Comparison of ENCODE assay signal across 8 cellular contexts in genomic region chr19:40443131-40443929, GRCh38. TPM values are rescaled to one million over a fixed set of nuclear protein-coding genes. Genes with fewer than 3 reads are reported as not detected.
DNase-seq lines count a peak whose midpoint lies in the region; ATAC-seq and TF ChIP-seq lines count a peak whose summit lies in the region.

No MANE protein-coding gene starts in this region.

- no peak for TF ChIP-seq POLR2A in lower leg skin (IDR thresholded peaks at IDR 0.05)

- peaks cover 0 to 3% (median 2%) of the 10 kb centered on the region in 7 donors for H3K9me3 Mint-ChIP-seq in CD14-positive monocyte
- no peaks in the 10 kb centered on the region for H3K9me3 Mint-ChIP-seq in activated CD4-positive, alpha-beta memory T cell treated with anti-CD3 and anti-CD28 coated beads for 36 hours

- H3K4me1 Mint-ChIP-seq in CD14-positive monocyte: peaks cover 27% of the 10 kb centered on the region
- peaks cover 14% of the 10 kb centered on the region for H3K4me1 Mint-ChIP-seq in activated CD4-positive, alpha-beta memory T cell treated with anti-CD3 and anti-CD28 coated beads for 36 hours (ENCODE audit: low read depth)

- CTCF ChIA-PET in activated CD4-positive, alpha-beta memory T cell treated with anti-CD3 and anti-CD28 coated beads for 36 hours (lab: Charles Lee): interaction anchor here (0.7 to 4.0 kb wide), 7 partner anchors 17 to 191 kb away, joined by 3 to 32 read pairs (median 6); partner anchors contain the start of genes BLVRB, SERTAD1 and SPTBN4

- DNase-seq in CD14-positive monocyte (ENCODE audit: low spot score) (peak; percentile 100), NCI-H82 (lab: John Stamatoyannopoulos, UW) (peak; percentile 100), dorsolateral prefrontal cortex (peak; percentile 96 to 99 (median 98)), lower leg skin (ENCODE audit: low spot score in 2 of 2) (peak; percentile 100)
- peak; percentile 100 for DNase-seq in activated CD4-positive, alpha-beta memory T cell treated with anti-CD3 and anti-CD28 coated beads for 36 hours
- DNase-seq in stimulated activated CD4-positive, alpha-beta T cell treated with anti-CD3 and anti-CD28 coated beads, Interleukin-4, amount 100 ng/mL, for 4 hours: peak; percentile 97 to 100

- no peaks in the 10 kb centered on the region for H3K27me3 ChIP-seq in dorsolateral prefrontal cortex

- WGBS in lower leg skin, 2 donors: 0 to 1% methylated on average over 32 to 48 of the region's 50 CpGs

- peak; percentile 73 for ATAC-seq in GM19438 (IDR thresholded peaks at IDR 0.05; ENCODE audit: low read depth, unreplicated experiment)
- peak; percentile 64 for ATAC-seq in HG03571 (IDR thresholded peaks at IDR 0.05; ENCODE audit: unreplicated experiment)

- peaks cover 0 to 1% (median 0%) of the 10 kb centered on the region in 3 donors for H3K27me3 Mint-ChIP-seq in CD14-positive monocyte (ENCODE audit: low read depth in 3 of 3)
- H3K27me3 Mint-ChIP-seq in activated CD4-positive, alpha-beta memory T cell treated with anti-CD3 and anti-CD28 coated beads for 36 hours: no peaks in the 10 kb centered on the region

- H3K4me3 ChIP-seq in dorsolateral prefrontal cortex (peak overlapping the region; percentile 50 to 94 (median 83)), lower leg skin (ENCODE audit: low read depth, poor library complexity, severe bottlenecking) (peak overlapping the region; percentile 90)

- intact Hi-C loops in CD14-positive monocyte (cut with micrococcal nuclease): loop anchor here in 1 of 2 donors (1.0 to 5.0 kb wide), 3 partner anchors 17 to 156 kb away; partner anchors contain the start of gene AKT2
- intact Hi-C loops in activated CD4-positive, alpha-beta memory T cell treated with anti-CD3 and anti-CD28 coated beads for 36 hours (cut with micrococcal nuclease): loop anchor here (1.0 kb wide), 5 partner anchors 9 to 158 kb away; partner anchors contain the start of genes AKT2, C19orf47 and PLD3
- intact Hi-C loops in dorsolateral prefrontal cortex (cut with DNase I): loop anchor here (1.0 to 10.0 kb wide), 4 partner anchors 18 to 1511 kb away; partner anchors contain the start of genes AKT2 (in 1 of the 2), RABAC1 (in 1 of the 2) and SERTAD1 (in 1 of the 2)
- intact Hi-C loops in lower leg skin (cut with DNase I; ENCODE audit: low total_unique reads): no loop called here

- peak overlapping the region; percentile 82 to 99 (median 97) for H3K27ac ChIP-seq in dorsolateral prefrontal cortex

- POLR2A ChIA-PET in activated CD4-positive, alpha-beta memory T cell treated with anti-CD3 and anti-CD28 coated beads for 36 hours (lab: Charles Lee): interaction anchor here (0.7 to 3.2 kb wide), 7 partner anchors 10 to 40 kb away, joined by 3 to 25 read pairs (median 9); partner anchors contain the start of genes BLVRB and SERTAD1

- H3K27ac Mint-ChIP-seq in CD14-positive monocyte: peak overlapping the region; percentile 97 to 100 (median 98)
- H3K27ac Mint-ChIP-seq in activated CD4-positive, alpha-beta memory T cell treated with anti-CD3 and anti-CD28 coated beads for 36 hours: peak overlapping the region; percentile 92

- peaks cover 41 to 51% of the 10 kb centered on the region in 2 donors for H3K36me3 Mint-ChIP-seq in CD14-positive monocyte
- peaks cover 5% of the 10 kb centered on the region for H3K36me3 Mint-ChIP-seq in activated CD4-positive, alpha-beta memory T cell treated with anti-CD3 and anti-CD28 coated beads for 36 hours

- TF ChIP-seq CTCF in CD14-positive monocyte (IDR thresholded peaks at IDR 0.05): no peak
- TF ChIP-seq CTCF in dorsolateral prefrontal cortex (IDR thresholded peaks at IDR 0.05 in 54 of 56, conservative IDR thresholded peaks at IDR 0.05 in 2 of 56; ENCODE audit: low read depth in 1 of 56, partially characterized antibody in 56 of 56): peak in 29 of 56 donors; percentile 4 to 55 (median 29)
- TF ChIP-seq CTCF in lower leg skin (IDR thresholded peaks at IDR 0.05): no peak

- peak overlapping the region; percentile 100 for H3K4me3 Mint-ChIP-seq in CD14-positive monocyte
- peak overlapping the region; percentile 97 for H3K4me3 Mint-ChIP-seq in activated CD4-positive, alpha-beta memory T cell treated with anti-CD3 and anti-CD28 coated beads for 36 hours

RNA-seq across cellular contexts. Expression of gene SERTAD3, which starts 0.8 kb away (rescaled TPM):
- 10 to 100 TPM; 30.4 to 49.4 TPM for polyA plus RNA-seq in CD14-positive monocyte
- total RNA-seq in activated CD4-positive, alpha-beta memory T cell treated with anti-CD3 and anti-CD28 coated beads for 36 hours: 10 to 100 TPM; 12.1 to 13.1 TPM
- total RNA-seq in dorsolateral prefrontal cortex: 10 to 100 TPM in 59 of 120 experiments, 1 to 10 TPM in 61; 3.5 to 29.8 (median 9.8) TPM
- 10 to 100 TPM; 20.5 to 26.5 (median 25.0) TPM for total RNA-seq in lower leg skin

RNA-seq across cellular contexts. Expression of gene SERTAD1, which starts 17.5 kb away (rescaled TPM):
- 10 to 100 TPM; 21.0 to 21.6 TPM for polyA plus RNA-seq in CD14-positive monocyte
- total RNA-seq in activated CD4-positive, alpha-beta memory T cell treated with anti-CD3 and anti-CD28 coated beads for 36 hours: 10 to 100 TPM; 11.5 to 12.6 TPM
- 10 to 100 TPM in 13 of 120 experiments, 1 to 10 TPM in 107; 2.3 to 23.0 (median 5.5) TPM for total RNA-seq in dorsolateral prefrontal cortex
- total RNA-seq in lower leg skin: 10 to 100 TPM; 17.3 to 45.7 (median 26.6) TPM

RNA-seq across cellular contexts. Expression of gene BLVRB, which starts 22.2 kb away (rescaled TPM):
- 100 to 1,000 TPM; 601 to 625 TPM for polyA plus RNA-seq in CD14-positive monocyte
- 10 to 100 TPM; 34.6 to 37.6 TPM for total RNA-seq in activated CD4-positive, alpha-beta memory T cell treated with anti-CD3 and anti-CD28 coated beads for 36 hours
- 10 to 100 TPM; 22.5 to 59.4 (median 36.1) TPM for total RNA-seq in dorsolateral prefrontal cortex
- 100 to 1,000 TPM; 139 to 161 (median 154) TPM for total RNA-seq in lower leg skin

RNA-seq across cellular contexts. Expression of gene SPTBN4, which starts 23.5 kb away (rescaled TPM):
- not detected for polyA plus RNA-seq in CD14-positive monocyte
- 1 to 10 TPM in 1 of 2 experiments, under 1 TPM in 1; 0.53 to 1.2 TPM for total RNA-seq in activated CD4-positive, alpha-beta memory T cell treated with anti-CD3 and anti-CD28 coated beads for 36 hours
- total RNA-seq in dorsolateral prefrontal cortex (100 to 1,000 TPM in 111 of 120 experiments, 10 to 100 TPM in 9; 43.7 to 217 (median 146) TPM), lower leg skin (1 to 10 TPM in 3 of 4 donors, under 1 TPM in 1; 0.25 to 2.2 (median 1.6) TPM)

RNA-seq across cellular contexts. Expression of gene PRX, which starts 30.2 kb away (rescaled TPM):
- polyA plus RNA-seq in CD14-positive monocyte: under 1 TPM in 1 of 2 donors, not detected in 1; 0.13 TPM
- total RNA-seq in activated CD4-positive, alpha-beta memory T cell treated with anti-CD3 and anti-CD28 coated beads for 36 hours: 1 to 10 TPM; 1.2 to 1.7 TPM
- total RNA-seq in dorsolateral prefrontal cortex (10 to 100 TPM in 4 of 120 experiments, 1 to 10 TPM in 116; 1.7 to 19.0 (median 5.1) TPM), lower leg skin (1 to 10 TPM; 2.5 to 7.3 (median 5.6) TPM)

Comparison
In these comparisons a context has a peak if more than half of its experiments do, and no peak if none do; other contexts are left out.
1. Peak in every context shown above with its lines: DNase-seq, ATAC-seq, H3K4me3 ChIP-seq and H3K27ac ChIP-seq.
2. CTCF ChIP-seq: peak in dorsolateral prefrontal cortex (29 of 56); none in CD14-positive monocyte (single experiment) and lower leg skin (0 of 3).